In genomic region chr3:52226229-52226817, GRCh38 we compare ENCODE assay signal across 1 cellular context.
TF ChIP-seq lines count a peak whose summit lies in the region.

No MANE protein-coding gene starts in this region.

TF ChIP-seq in WTC11, 78 proteins besides CTCF, POLR2A, EP300 and RAD21:
- TF ChIP-seq FOXJ3 (CRISPR knock-in tag; IDR thresholded peaks at IDR 0.05; ENCODE audit: borderline replicate concordance) (no peak), ZNF512 (CRISPR knock-in tag; IDR thresholded peaks at IDR 0.05; ENCODE audit: borderline replicate concordance) (no peak), ZNF671 (CRISPR knock-in tag; IDR thresholded peaks at IDR 0.05) (no peak), PRDM15 (CRISPR knock-in tag; IDR thresholded peaks at IDR 0.05) (no peak), E2F4 (CRISPR knock-in tag; IDR thresholded peaks at IDR 0.05; ENCODE audit: borderline replicate concordance, low read depth) (no peak), ZBTB43 (CRISPR knock-in tag; IDR thresholded peaks at IDR 0.05) (no peak)
TF ChIP-seq in WTC11: peak in this region for 0.
